In genomic region chr12:56593909-56594621, GRCh38 we compare ENCODE assay signal across 8 cellular contexts. TPM values are rescaled to one million over a fixed set of nuclear protein-coding genes. Genes with fewer than 3 reads are reported as not detected.
A peak's percentile ranks its signal among the peaks of the same experiment; 100 is the strongest.
DNase-seq lines count a peak whose midpoint lies in the region; ATAC-seq and TF ChIP-seq lines count a peak whose summit lies in the region.

No MANE protein-coding gene starts in this region.

- no peak overlapping the region for H2AFZ ChIP-seq in trophoblast cell (ENCODE audit: insufficient read depth, low read length, poor library complexity)

- peak; percentile 85 for TF ChIP-seq CTCF in type B pancreatic cell (conservative IDR thresholded peaks at IDR 0.05)

- no peak overlapping the region for H3K9ac ChIP-seq in trophoblast cell (ENCODE audit: low read length)

- H2BK120ac ChIP-seq in trophoblast cell (ENCODE audit: insufficient read depth, low read length, poor library complexity): no peak overlapping the region

- H3K4me3 ChIP-seq in SJCRH30 (no peak overlapping the region), trophoblast cell (ENCODE audit: low read depth, low read length) (no peak overlapping the region)

- H3K23ac ChIP-seq in trophoblast cell (ENCODE audit: low read length): no peak overlapping the region

- H3K9me3 ChIP-seq in SJCRH30 (replicated peaks): no peaks in the 10 kb centered on the region
- H3K9me3 ChIP-seq in trophoblast cell (ENCODE audit: insufficient read depth, low read depth, low read length): no peaks in the 10 kb centered on the region

- H3K4ac ChIP-seq in trophoblast cell (ENCODE audit: low read depth, low read length): no peak overlapping the region

- H3K27ac ChIP-seq in SJCRH30: no peak overlapping the region
- H3K27ac ChIP-seq in trophoblast cell (ENCODE audit: low read depth, low read length): peak overlapping the region; percentile 3

- H4K8ac ChIP-seq in trophoblast cell (ENCODE audit: low read depth, low read length): no peak overlapping the region

- no CpG with 5 or more reads among the region's 8 CpGs for WGBS in trophoblast cell (ENCODE audit: extremely low coverage, insufficient coverage, insufficient read length)

- H3K27ac Mint-ChIP-seq in type B pancreatic cell: peak overlapping the region; percentile 87

- H4K12ac ChIP-seq in trophoblast cell (ENCODE audit: low read depth, low read length): no peak overlapping the region

- H4K91ac ChIP-seq in trophoblast cell (ENCODE audit: low read depth, low read length): no peak overlapping the region

- H3K4me1 Mint-ChIP-seq in type B pancreatic cell (ENCODE audit: unreplicated experiment): peaks cover 7% of the 10 kb centered on the region

- no peak overlapping the region for H2AK5ac ChIP-seq in trophoblast cell (ENCODE audit: low read length)

- H3K18ac ChIP-seq in trophoblast cell (ENCODE audit: low read length): no peak overlapping the region

- no peak overlapping the region for H2BK5ac ChIP-seq in trophoblast cell (ENCODE audit: low read depth, low read length, poor library complexity)

- no peak overlapping the region for H3K4me2 ChIP-seq in trophoblast cell (ENCODE audit: low read length)

- peaks cover 9% of the 10 kb centered on the region for H3K36me3 ChIP-seq in SJCRH30
- H3K36me3 ChIP-seq in trophoblast cell (ENCODE audit: control insufficient read depth in 1 of 2, insufficient read depth in 2 of 2, low read length in 2 of 2): peaks cover 30 to 39% of the 10 kb centered on the region in 2 experiments

- H3K4me1 ChIP-seq in SJCRH30 (0 out of 2 replicates have a peak, but pooled peaks cover 3% of the 10 kb centered on the region), trophoblast cell (ENCODE audit: control insufficient read depth in 1 of 2, insufficient read depth in 2 of 2, low read length in 2 of 2) (peaks cover 0 to 2% of the 10 kb centered on the region in 2 experiments)

- peaks cover 20% of the 10 kb centered on the region for H3K36me3 Mint-ChIP-seq in type B pancreatic cell

- H3K9me3 Mint-ChIP-seq in type B pancreatic cell: no peaks in the 10 kb centered on the region

- ATAC-seq in GM19035 (IDR thresholded peaks at IDR 0.05; ENCODE audit: unreplicated experiment): no peak

- H3K4me3 Mint-ChIP-seq in type B pancreatic cell: no peak overlapping the region

- no peak overlapping the region for H2BK12ac ChIP-seq in trophoblast cell (ENCODE audit: low read length)

- H3K27me3 Mint-ChIP-seq in type B pancreatic cell: no peaks in the 10 kb centered on the region

- H3K79me1 ChIP-seq in trophoblast cell (ENCODE audit: low read length): no peaks in the 10 kb centered on the region

- H3K79me2 ChIP-seq in trophoblast cell (ENCODE audit: control insufficient read depth, insufficient read depth, low read length, poor library complexity): no peaks in the 10 kb centered on the region

- no peak overlapping the region for H3K14ac ChIP-seq in trophoblast cell (ENCODE audit: low read length)

- no peaks in the 10 kb centered on the region for H3K27me3 ChIP-seq in SJCRH30
- no peaks in the 10 kb centered on the region for H3K27me3 ChIP-seq in trophoblast cell (ENCODE audit: insufficient read depth, low read length)

- peak; percentile 85 for DNase-seq in GM03348 (ENCODE audit: low spot score)
- peak; percentile 70 to 74 for DNase-seq in Kasumi-1 (lab: John Stamatoyannopoulos, UW)
- DNase-seq in SJCRH30: peak; percentile 65 to 82
- peak; percentile 64 for DNase-seq in activated naive CD4-positive, alpha-beta T cell treated with Interleukin-2 at 50 U/mL for 16 hours
- DNase-seq in germinal center (ENCODE audit: low spot score): peak; percentile 77
- peak; percentile 75 to 85 for DNase-seq in trophoblast cell
- no peak for DNase-seq in type B pancreatic cell (ENCODE audit: extremely low spot score, unreplicated experiment)

RNA-seq across cellular contexts. Expression of gene BAZ2A, which starts 36.1 kb away (rescaled TPM):
- 34.2 and 42.9 TPM in 2 replicates for total RNA-seq in SJCRH30 (2014; rRNA removed; shearing (Covaris generic))
- polyA plus RNA-seq in trophoblast cell (2013): 129 and 130 TPM in 2 replicates
- 108 and 112 TPM in 2 replicates for total RNA-seq in type B pancreatic cell (ENCODE audit: low replicate concordance)

RNA-seq across cellular contexts. Expression of gene ATP5F1B, which starts 51.7 kb away (rescaled TPM):
- total RNA-seq in SJCRH30 (2014; rRNA removed; shearing (Covaris generic)): 698 and 730 TPM in 2 replicates
- polyA plus RNA-seq in trophoblast cell (2013): 513 and 514 TPM in 2 replicates
- total RNA-seq in type B pancreatic cell (ENCODE audit: low replicate concordance): 692 and 828 TPM in 2 replicates
